ENCODE assay signal across 14 cellular contexts in genomic region chr7:51376420-51377092, GRCh38. TPM values are rescaled to one million over a fixed set of nuclear protein-coding genes. Genes with fewer than 3 reads are reported as not detected.
DNase-seq lines count a peak whose midpoint lies in the region; TF ChIP-seq lines count a peak whose summit lies in the region.
"Had no signal": no experiment of that assay in that cellular context is flagged by ENCODE, and none has a peak within 500 bp of the region (broad histone marks: within the 10 kb centered on the region; RNA-seq: fewer than 3 reads in every experiment).

No MANE protein-coding gene starts in this region.

- no peak overlapping the region for H3K4me3 ChIP-seq in fibroblast of mammary gland (ENCODE audit: control insufficient read depth, low read depth, low read length)
- no peak overlapping the region for H3K4me3 ChIP-seq in transverse colon
- no peak overlapping the region for H3K4me3 ChIP-seq in esophagus squamous epithelium
- H3K4me3 ChIP-seq: SJCRH30 had no signal

- TF ChIP-seq POLR2A in transverse colon (IDR thresholded peaks at IDR 0.05): no peak
- no peak for TF ChIP-seq POLR2A in esophagus squamous epithelium (IDR thresholded peaks at IDR 0.05)

- peaks cover 0 to 15% (median 6%) of the 10 kb centered on the region in 4 donors for H3K4me1 ChIP-seq in transverse colon
- no peaks in the 10 kb centered on the region for H3K4me1 ChIP-seq in esophagus squamous epithelium
- H3K4me1 ChIP-seq: SJCRH30 had no signal

- H3K27me3 ChIP-seq in transverse colon (no peaks in the 10 kb centered on the region), esophagus squamous epithelium (no peaks in the 10 kb centered on the region)
- H3K27me3 ChIP-seq: SJCRH30 had no signal

- no peaks in the 10 kb centered on the region for H3K36me3 ChIP-seq in transverse colon
- H3K36me3 ChIP-seq in esophagus squamous epithelium: no peaks in the 10 kb centered on the region
- H3K36me3 ChIP-seq: SJCRH30 had no signal

- no peak for TF ChIP-seq EP300 in transverse colon (IDR thresholded peaks at IDR 0.05; ENCODE audit: low read depth)

- DNase-seq in NCI-H345 (lab: John Stamatoyannopoulos, UW) (peak; percentile 37), NCI-H345 treated with DMSO at 0.1 percent for 48 hours (lab: John Stamatoyannopoulos, UW; ENCODE audit: unreplicated experiment) (no peak), OCI-M1 (lab: John Stamatoyannopoulos, UW) (peak; percentile 84), fibroblast of mammary gland (ENCODE audit: low read depth) (peak; percentile 55), transverse colon (no peak), epidermal melanocyte (ENCODE audit: insufficient read length, low spot score) (no peak), esophagus squamous epithelium (lab: John Stamatoyannopoulos, UW) (no peak), cardiac septum (ENCODE audit: low spot score) (no peak)
- DNase-seq: activated CD4-positive, alpha-beta T cell treated with anti-CD3 and anti-CD28 coated beads, Interleukin-2, amount 10 ng/mL, durations not matched to agents 7 days and 5 days; activated naive CD4-positive, alpha-beta T cell treated with anti-CD3 and anti-CD28 coated beads, Interleukin-2, amount 50 U/mL, for 16 hours; naive thymus-derived CD4-positive, alpha-beta T cell; NCI-H1436 treated with DMSO at 0.1 percent for 48 hours; SJCRH30 had no signal

- peak overlapping the region; percentile 31 to 53 (median 42) for H3K27ac ChIP-seq in transverse colon
- H3K27ac ChIP-seq in esophagus squamous epithelium: no peak overlapping the region
- H3K27ac ChIP-seq: 22Rv1, SJCRH30 had no signal

- no peaks in the 10 kb centered on the region for H3K9me3 ChIP-seq in transverse colon
- H3K9me3 ChIP-seq in esophagus squamous epithelium: no peaks in the 10 kb centered on the region
- H3K9me3 ChIP-seq: SJCRH30 had no signal

- 61% methylated on average over 4 of the region's 4 CpGs; no CpG with 5 or more reads in 1 of the 2 donors for WGBS in transverse colon (ENCODE audit: low coverage in 1 of 2), 2 donors
- WGBS in esophagus squamous epithelium, 2 donors: 27 to 84% methylated on average over 1 to 4 of the region's 4 CpGs

- intact Hi-C loops in transverse colon (cut with DNase I; ENCODE audit: low total_unique reads) (no loop called here), esophagus squamous epithelium (cut with DNase I) (no loop called here), cardiac septum (cut with DNase I) (no loop called here)

- TF ChIP-seq CTCF in fibroblast of mammary gland (conservative IDR thresholded peaks at IDR 0.05; ENCODE audit: control insufficient read depth, insufficient read depth, low read depth, low read length) (no peak), transverse colon (IDR thresholded peaks at IDR 0.05) (no peak), esophagus squamous epithelium (IDR thresholded peaks at IDR 0.05) (no peak)

- in situ Hi-C loops in transverse colon (cut with MboI; ENCODE audit: low pct_ligation_motif_present in 1 of 4, low pct_unique_long_range_greater_than_20kb in 1 of 4, low sequenced_read_pairs in 3 of 4): no loop called here

RNA-seq across cellular contexts. Expression of gene COBL, which starts 59.9 kb away (rescaled TPM):
- 100 to 1,000 TPM in 1 of 4 donors, 10 to 100 TPM in 3; 62.4 to 114 (median 72.2) TPM for total RNA-seq in transverse colon
- total RNA-seq in esophagus squamous epithelium: 10 to 100 TPM in 1 of 4 donors, 1 to 10 TPM in 3; 5.9 to 21.3 (median 7.8) TPM
- 109 TPM for total RNA-seq in cardiac septum
- total RNA-seq: activated CD4-positive, alpha-beta T cell treated with anti-CD3 and anti-CD28 coated beads, Interleukin-2, amount 10 ng/mL, durations not matched to agents 7 days and 5 days had no signal

Comparison
In these comparisons a context has a peak if more than half of its experiments do, and no peak if none do; other contexts are left out.
1. DNase-seq: peak in NCI-H345 (single experiment), OCI-M1 (single experiment) and fibroblast of mammary gland (single experiment); none in NCI-H345 treated with DMSO at 0.1 percent for 48 hours (single experiment), transverse colon (single experiment), epidermal melanocyte (single experiment), esophagus squamous epithelium (single experiment) and cardiac septum (single experiment).
2. H3K27ac ChIP-seq: peak in transverse colon (4 of 4); none in esophagus squamous epithelium (0 of 4).